Comparison of ENCODE assay signal across 1 cellular context in genomic region chr13:37382156-37382555, GRCh38.
TF ChIP-seq lines count a peak whose summit lies in the region.

No MANE protein-coding gene starts in this region.

TF ChIP-seq in IMR-90, 13 proteins besides CTCF, POLR2A, EP300 and RAD21:
- TF ChIP-seq FOS (IDR thresholded peaks at IDR 0.05; ENCODE audit: low read depth, low read length): no peak
- TF ChIP-seq MAFK (IDR thresholded peaks at IDR 0.05; ENCODE audit: low read depth, low read length): peak; percentile 51; the same call in 1 of the 2 replicates
